20 cellular contexts compared by ENCODE assay signal in the genomic region with DNA sequence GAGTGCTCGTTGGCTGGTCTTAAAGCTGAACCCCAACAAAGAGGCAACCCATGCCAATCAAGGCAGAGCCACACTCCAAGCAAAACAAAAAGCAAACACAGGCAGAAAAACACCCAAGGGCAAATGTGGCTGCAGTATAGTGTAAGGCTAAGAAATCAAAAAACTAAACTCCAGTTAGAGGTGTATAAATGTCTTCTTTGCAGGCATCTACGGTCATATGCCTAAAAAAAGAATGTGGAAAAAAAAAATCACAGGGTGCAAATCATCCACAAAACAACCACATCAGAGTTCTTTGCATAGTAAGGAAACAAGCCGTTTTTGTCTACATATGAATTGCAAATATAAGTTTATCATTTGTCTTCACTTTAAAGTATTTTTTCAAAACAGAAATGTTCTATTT. TPM values are rescaled to one million over a fixed set of nuclear protein-coding genes. Genes with fewer than 3 reads are reported as not detected.
DNase-seq lines count a peak whose midpoint lies in the region; ATAC-seq and TF ChIP-seq lines count a peak whose summit lies in the region.
"Had no signal": no experiment of that assay in that cellular context is flagged by ENCODE, and none has a peak within 500 bp of the region (broad histone marks: within the 10 kb centered on the region; RNA-seq: fewer than 3 reads in every experiment).

No MANE protein-coding gene starts in this region.

- no peaks in the 10 kb centered on the region for H3K27me3 Mint-ChIP-seq in activated naive CD4-positive, alpha-beta T cell treated with anti-CD3 and anti-CD28 coated beads, Interleukin-2, amount 50 U/mL, for 24 hours
- H3K27me3 Mint-ChIP-seq in effector memory CD8-positive, alpha-beta T cell = no peaks in the 10 kb centered on the region
- H3K27me3 Mint-ChIP-seq in osteocyte (ENCODE audit: unreplicated experiment) = no peaks in the 10 kb centered on the region
- H3K27me3 Mint-ChIP-seq: CD4-positive, CD25-positive, alpha-beta regulatory T cell had no signal

- no peak for TF ChIP-seq CTCF in osteocyte (IDR thresholded peaks at IDR 0.05)

- H3K9me3 ChIP-seq in KOPT-K1 (ENCODE audit: insufficient read depth, low read length, poor library complexity, severe bottlenecking) = no peaks in the 10 kb centered on the region
- H3K9me3 ChIP-seq: BE2C, Caco-2, MG63 had no signal

- H3K9me3 Mint-ChIP-seq in activated naive CD4-positive, alpha-beta T cell treated with anti-CD3 and anti-CD28 coated beads, Interleukin-2, amount 50 U/mL, for 24 hours = no peaks in the 10 kb centered on the region
- H3K9me3 Mint-ChIP-seq in effector memory CD8-positive, alpha-beta T cell = no peaks in the 10 kb centered on the region
- no peaks in the 10 kb centered on the region for H3K9me3 Mint-ChIP-seq in osteocyte (ENCODE audit: unreplicated experiment)
- H3K9me3 Mint-ChIP-seq: CD4-positive, CD25-positive, alpha-beta regulatory T cell had no signal

- DNase-seq in activated naive CD4-positive, alpha-beta T cell treated with anti-CD3 and anti-CD28 coated beads, Interleukin-2, amount 50 U/mL, for 16 hours = no peak
- no peak for DNase-seq in effector memory CD8-positive, alpha-beta T cell
- DNase-seq in osteocyte (ENCODE audit: extremely low spot score, unreplicated experiment) (peak; percentile 19), NCI-H2171 (lab: John Stamatoyannopoulos, UW) (no peak)
- DNase-seq: BE2C; Caco-2; CD4-positive, CD25-positive, alpha-beta regulatory T cell; DMS 273 treated with DMSO at 0.1 percent for 48 hours; DMS79 treated with DMSO at 0.1 percent for 48 hours; MG63; NCI-H1417; NCI-H1694 treated with DMSO at 0.1 percent for 48 hours; NCI-H446 treated with DMSO at 0.1 percent for 48 hours; NCI-H526 treated with DMSO at 0.1 percent for 48 hours; OCI-M1 had no signal

- no peak overlapping the region for H3K27ac Mint-ChIP-seq in activated naive CD4-positive, alpha-beta T cell treated with anti-CD3 and anti-CD28 coated beads, Interleukin-2, amount 50 U/mL, for 24 hours
- no peak overlapping the region for H3K27ac Mint-ChIP-seq in effector memory CD8-positive, alpha-beta T cell
- peak overlapping the region; percentile 29 for H3K27ac Mint-ChIP-seq in osteocyte (ENCODE audit: unreplicated experiment)
- H3K27ac Mint-ChIP-seq: CD4-positive, CD25-positive, alpha-beta regulatory T cell had no signal

- peaks cover 4% of the 10 kb centered on the region for H3K4me1 Mint-ChIP-seq in activated naive CD4-positive, alpha-beta T cell treated with anti-CD3 and anti-CD28 coated beads, Interleukin-2, amount 50 U/mL, for 24 hours
- peaks cover 11 to 17% of the 10 kb centered on the region in 2 donors for H3K4me1 Mint-ChIP-seq in effector memory CD8-positive, alpha-beta T cell (ENCODE audit: low read depth in 2 of 2)
- H3K4me1 Mint-ChIP-seq in osteocyte (ENCODE audit: unreplicated experiment) = peaks cover 5% of the 10 kb centered on the region

- H3K27ac ChIP-seq in KOPT-K1 (ENCODE audit: low read depth, low read length, poor library complexity, severe bottlenecking) = peak overlapping the region; percentile 75

- ATAC-seq in effector memory CD8-positive, alpha-beta T cell (replicated peaks) = no peak
- ATAC-seq in HG02973 (IDR thresholded peaks at IDR 0.05; ENCODE audit: unreplicated experiment) (no peak), GM21825 (IDR thresholded peaks at IDR 0.05; ENCODE audit: unreplicated experiment) (no peak)
- ATAC-seq: Right ventricle myocardium inferior had no signal

- H3K36me3 ChIP-seq in KOPT-K1 (ENCODE audit: insufficient read depth, low read length) = peaks cover 75% of the 10 kb centered on the region
- H3K36me3 ChIP-seq: BE2C had no signal

- H3K36me3 Mint-ChIP-seq in activated naive CD4-positive, alpha-beta T cell treated with anti-CD3 and anti-CD28 coated beads, Interleukin-2, amount 50 U/mL, for 24 hours = peaks cover 15% of the 10 kb centered on the region
- H3K36me3 Mint-ChIP-seq in effector memory CD8-positive, alpha-beta T cell (ENCODE audit: insufficient read depth) = peaks cover 70% of the 10 kb centered on the region
- peaks cover 26% of the 10 kb centered on the region for H3K36me3 Mint-ChIP-seq in osteocyte (ENCODE audit: unreplicated experiment)

- H3K4me3 Mint-ChIP-seq in activated naive CD4-positive, alpha-beta T cell treated with anti-CD3 and anti-CD28 coated beads, Interleukin-2, amount 50 U/mL, for 24 hours = peak overlapping the region; percentile 6
- H3K4me3 Mint-ChIP-seq in effector memory CD8-positive, alpha-beta T cell = peak overlapping the region; percentile 57 to 59
- no peak overlapping the region for H3K4me3 Mint-ChIP-seq in osteocyte (ENCODE audit: unreplicated experiment)
- H3K4me3 Mint-ChIP-seq: CD4-positive, CD25-positive, alpha-beta regulatory T cell had no signal

RNA-seq across cellular contexts. Expression of a gene that starts 27.8 kb away (rescaled TPM):
- total RNA-seq in osteocyte = 59.1 and 61.0 TPM in 2 replicates
